In genomic region chr6:157119502-157120027, GRCh38 we compare ENCODE assay signal across 2 cellular contexts.
A peak's percentile ranks its signal among the peaks of the same experiment; 100 is the strongest.
TF ChIP-seq lines count a peak whose summit lies in the region.

No MANE protein-coding gene starts in this region.

TF ChIP-seq in GM23338, 12 proteins besides CTCF, POLR2A, EP300 and RAD21:
- TF ChIP-seq ZNF462 (CRISPR knock-in tag; IDR thresholded peaks at IDR 0.05) (no peak), EZH2phosphoT487 (IDR thresholded peaks at IDR 0.05; ENCODE audit: unreplicated experiment) (no peak), EZH2 (IDR thresholded peaks at IDR 0.05; ENCODE audit: low read depth, unreplicated experiment) (no peak), ZNF331 (CRISPR knock-in tag; IDR thresholded peaks at IDR 0.05; ENCODE audit: low read depth) (no peak), POLR2AphosphoS5 (IDR thresholded peaks at IDR 0.05; ENCODE audit: low read depth) (no peak), JUNB (IDR thresholded peaks at IDR 0.05; ENCODE audit: unreplicated experiment) (no peak), STAT1 (IDR thresholded peaks at IDR 0.05; ENCODE audit: unreplicated experiment) (no peak), ETS1 (IDR thresholded peaks at IDR 0.05) (no peak), CREB1 (CRISPR knock-in tag; IDR thresholded peaks at IDR 0.05; ENCODE audit: low read depth) (no peak), NANOG (IDR thresholded peaks at IDR 0.05; ENCODE audit: borderline replicate concordance) (no peak), ZNF114 (CRISPR knock-in tag; IDR thresholded peaks at IDR 0.05) (no peak), REST (IDR thresholded peaks at IDR 0.05; ENCODE audit: unreplicated experiment) (no peak)

TF ChIP-seq in HepG2, 621 proteins besides CTCF, POLR2A, EP300 and RAD21 (continued from another document and continues in another):
- TF ChIP-seq ZBED4 (CRISPR knock-in tag; IDR thresholded peaks at IDR 0.05; ENCODE audit: borderline replicate concordance) = peak; percentile 95
- TF ChIP-seq AKAP8 (CRISPR knock-in tag; IDR thresholded peaks at IDR 0.05) = no peak
- 0 out of 2 replicates have a peak, but pooled peaks have one; percentile 28 for TF ChIP-seq HOXA3 (CRISPR knock-in tag; IDR thresholded peaks at IDR 0.05)
- peak; percentile 73; the same call in 1 of the 2 replicates for TF ChIP-seq PPARG (CRISPR knock-in tag; conservative IDR thresholded peaks at IDR 0.05)
- peak; percentile 26; the same call in 1 of the 2 replicates for TF ChIP-seq ZNF501 (CRISPR knock-in tag; IDR thresholded peaks at IDR 0.05)
- TF ChIP-seq ZKSCAN5 (CRISPR knock-in tag; IDR thresholded peaks at IDR 0.05) = no peak
- TF ChIP-seq ARID5B (CRISPR knock-in tag; IDR thresholded peaks at IDR 0.05) = 0 out of 2 replicates have a peak, but pooled peaks have one; percentile 29
- TF ChIP-seq ZFX (CRISPR knock-in tag; IDR thresholded peaks at IDR 0.05; ENCODE audit: low read depth) = peak; percentile 67
- TF ChIP-seq KLF12 (CRISPR knock-in tag; IDR thresholded peaks at IDR 0.05; ENCODE audit: borderline replicate concordance) = no peak
- no peak for TF ChIP-seq KLF11 (CRISPR knock-in tag; IDR thresholded peaks at IDR 0.05)
- no peak for TF ChIP-seq GATAD1 (CRISPR knock-in tag; IDR thresholded peaks at IDR 0.05)
- no peak for TF ChIP-seq MTF2 (CRISPR knock-in tag; IDR thresholded peaks at IDR 0.05; ENCODE audit: borderline replicate concordance)
- no peak for TF ChIP-seq MAFK (conservative IDR thresholded peaks at IDR 0.05 in 1 of 2, IDR thresholded peaks at IDR 0.05 in 1 of 2; ENCODE audit: low read length in 2 of 2)
- TF ChIP-seq CEBPB (IDR thresholded peaks at IDR 0.05; ENCODE audit: borderline replicate concordance, low read depth, low read length) = peak; percentile 75; the same call in 1 of the 2 replicates
- 0 out of 2 replicates have a peak, but pooled peaks have one; percentile 15 for TF ChIP-seq FOXP4 (CRISPR knock-in tag; IDR thresholded peaks at IDR 0.05)
- no peak for TF ChIP-seq KDM6A (CRISPR knock-in tag; IDR thresholded peaks at IDR 0.05; ENCODE audit: low read depth)
- TF ChIP-seq ZSCAN31 (CRISPR knock-in tag; IDR thresholded peaks at IDR 0.05; ENCODE audit: low read depth) = 0 out of 2 replicates have a peak, but pooled peaks have one; percentile 37
- TF ChIP-seq ZNF292 (CRISPR knock-in tag; IDR thresholded peaks at IDR 0.05; ENCODE audit: borderline replicate concordance, low read depth) = peak; percentile 64; the same call in 1 of the 2 replicates
- TF ChIP-seq NCOR1 (IDR thresholded peaks at IDR 0.05; ENCODE audit: borderline replicate concordance, low read length) = peak; percentile 28; the same call in 1 of the 2 replicates
- no peak for TF ChIP-seq CENPT (CRISPR knock-in tag; IDR thresholded peaks at IDR 0.05; ENCODE audit: low read depth)
- no peak for TF ChIP-seq DRAP1 (CRISPR knock-in tag; IDR thresholded peaks at IDR 0.05)
- no peak for TF ChIP-seq SNAPC4 (CRISPR knock-in tag; IDR thresholded peaks at IDR 0.05)
- TF ChIP-seq HNF4G (IDR thresholded peaks at IDR 0.05; ENCODE audit: borderline replicate concordance, low read depth, low read length) = peak; percentile 45; the same call in 1 of the 2 replicates
- TF ChIP-seq HNF4G (CRISPR knock-in tag; IDR thresholded peaks at IDR 0.05; ENCODE audit: borderline replicate concordance, low read depth) = no peak
- TF ChIP-seq FOXO1 (CRISPR knock-in tag; IDR thresholded peaks at IDR 0.05) = peak; percentile 45; the same call in 1 of the 2 replicates
- no peak for TF ChIP-seq ZNF775 (CRISPR knock-in tag; IDR thresholded peaks at IDR 0.05; ENCODE audit: borderline replicate concordance)
- TF ChIP-seq ZNF430 (CRISPR knock-in tag; IDR thresholded peaks at IDR 0.05) = no peak
- no peak for TF ChIP-seq RFXANK (CRISPR knock-in tag; IDR thresholded peaks at IDR 0.05)
- no peak for TF ChIP-seq ZFP36 (IDR thresholded peaks at IDR 0.05; ENCODE audit: borderline replicate concordance, low read depth, low read length, partially characterized antibody)
- no peak for TF ChIP-seq ZEB1 (IDR thresholded peaks at IDR 0.05; ENCODE audit: insufficient replicate concordance, low read depth)
- TF ChIP-seq IKZF5 (CRISPR knock-in tag; IDR thresholded peaks at IDR 0.05) = 0 out of 2 replicates have a peak, but pooled peaks have one; percentile 26
- TF ChIP-seq MED13 (CRISPR knock-in tag; IDR thresholded peaks at IDR 0.05) = no peak
- no peak for TF ChIP-seq DNMT3B (CRISPR knock-in tag; conservative IDR thresholded peaks at IDR 0.05)
- no peak for TF ChIP-seq MAF1 (CRISPR knock-in tag; IDR thresholded peaks at IDR 0.05; ENCODE audit: borderline replicate concordance)
- TF ChIP-seq ZNF333 (CRISPR knock-in tag; IDR thresholded peaks at IDR 0.05; ENCODE audit: borderline replicate concordance) = no peak
- no peak for TF ChIP-seq ZBTB20 (CRISPR knock-in tag; IDR thresholded peaks at IDR 0.05; ENCODE audit: borderline replicate concordance, low read depth)
- no peak for TF ChIP-seq PLRG1 (conservative IDR thresholded peaks at IDR 0.05)
- no peak for TF ChIP-seq HNRNPH1 (optimal IDR thresholded peaks at IDR 0.05; ENCODE audit: low read depth, low read length)
- no peak for TF ChIP-seq GRHL1 (CRISPR knock-in tag; conservative IDR thresholded peaks at IDR 0.05)
- TF ChIP-seq NFYC (CRISPR knock-in tag; IDR thresholded peaks at IDR 0.05) = no peak
- no peak for TF ChIP-seq ZKSCAN8 (CRISPR knock-in tag; IDR thresholded peaks at IDR 0.05; ENCODE audit: borderline replicate concordance)
- TF ChIP-seq EHMT2 (IDR thresholded peaks at IDR 0.05; ENCODE audit: borderline replicate concordance, low read depth, low read length) = peak; percentile 27; the same call in 1 of the 2 replicates
